In genomic region chr5:68658810-68659372, GRCh38 we compare ENCODE assay signal across 1 cellular context.
A peak's percentile ranks its signal among the peaks of the same experiment; 100 is the strongest.
TF ChIP-seq lines count a peak whose summit lies in the region.

No MANE protein-coding gene starts in this region.

TF ChIP-seq in K562, 482 proteins besides CTCF, POLR2A, EP300 and RAD21:
- TF ChIP-seq ZNF609 (CRISPR knock-in tag; IDR thresholded peaks at IDR 0.05; ENCODE audit: borderline replicate concordance) (no peak), EGR1 (conservative IDR thresholded peaks at IDR 0.05) (peak; percentile 80)
